ENCODE assay signal across 1 cellular context in genomic region chr19:5719961-5720790, GRCh38.
TF ChIP-seq lines count a peak whose summit lies in the region.

TSS of gene CATSPERD (plus strand) at chr19:5720637. CDS start at chr19:5720738, 101 bp downstream.
TSS of gene LONP1 (minus strand) at chr19:5720146. CDS start at chr19:5720132, 14 bp downstream.

TF ChIP-seq in GM12878, 131 proteins besides CTCF, POLR2A, EP300 and RAD21 (continued from another document and continues in another):
- TF ChIP-seq POU2F2 (IDR thresholded peaks at IDR 0.05; ENCODE audit: borderline replicate concordance, low read depth, low read length) (peak; percentile 22; the same call in 1 of the 3 replicates), HCFC1 (IDR thresholded peaks at IDR 0.05; ENCODE audit: low read length) (peak; percentile 75), MEF2A (IDR thresholded peaks at IDR 0.05; ENCODE audit: insufficient read depth, low read depth, low read length) (no peak), ZNF207 (IDR thresholded peaks at IDR 0.05; ENCODE audit: borderline replicate concordance) (peak; percentile 65), TAF1 (IDR thresholded peaks at IDR 0.05; ENCODE audit: borderline replicate concordance, low read depth, low read length) (peak; percentile 86), CHD2 (IDR thresholded peaks at IDR 0.05; ENCODE audit: borderline replicate concordance, low read depth, low read length) (peak; percentile 57; the same call in 1 of the 2 replicates), BHLHE40 (IDR thresholded peaks at IDR 0.05; ENCODE audit: borderline replicate concordance in 1 of 2, low read depth in 2 of 2, low read length in 1 of 2) (peak; percentile 100), ZNF687 (IDR thresholded peaks at IDR 0.05) (peak; percentile 87), RAD51 (IDR thresholded peaks at IDR 0.05) (peak; percentile 98), PKNOX1 (IDR thresholded peaks at IDR 0.05) (peak; percentile 37; the same call in 1 of the 2 replicates), KLF5 (IDR thresholded peaks at IDR 0.05; ENCODE audit: partially characterized antibody) (peak; percentile 25), POLR2AphosphoS2 (IDR thresholded peaks at IDR 0.05; ENCODE audit: low read depth, low read length) (peak; percentile 49; the same call in 1 of the 2 replicates), MYC (IDR thresholded peaks at IDR 0.05; ENCODE audit: insufficient read depth, insufficient read length, insufficient replicate concordance, low read length, severe bottlenecking) (peak; percentile 90), CHD1 (IDR thresholded peaks at IDR 0.05; ENCODE audit: low read depth, low read length) (no peak), SP1 (IDR thresholded peaks at IDR 0.05; ENCODE audit: low read depth, low read length) (peak; percentile 60), NRF1 (conservative IDR thresholded peaks at IDR 0.05; ENCODE audit: low read depth, low read length) (peak; percentile 99), SMARCA5 (IDR thresholded peaks at IDR 0.05) (peak; percentile 91), CUX1 (IDR thresholded peaks at IDR 0.05; ENCODE audit: insufficient replicate concordance, low read depth, low read length) (no peak), SUPT20H (IDR thresholded peaks at IDR 0.05; ENCODE audit: borderline replicate concordance, control insufficient read depth, low read depth, low read length) (no peak), YY1 (IDR thresholded peaks at IDR 0.05; ENCODE audit: low read depth, low read length) (peak; percentile 98), PAX8 (IDR thresholded peaks at IDR 0.05) (no peak), RELA (IDR thresholded peaks at IDR 0.05; ENCODE audit: borderline replicate concordance, partially characterized antibody) (peak; percentile 26), TCF7 (IDR thresholded peaks at IDR 0.05; ENCODE audit: borderline replicate concordance) (no peak), NBN (IDR thresholded peaks at IDR 0.05) (peak; percentile 46; the same call in 1 of the 2 replicates), IRF3 (IDR thresholded peaks at IDR 0.05) (0 out of 2 replicates have a peak, but pooled peaks have one; percentile 14), HSF1 (IDR thresholded peaks at IDR 0.05; ENCODE audit: low read depth, low read length) (no peak), ZNF384 (IDR thresholded peaks at IDR 0.05; ENCODE audit: borderline replicate concordance, low read depth, low read length) (no peak), SRF (IDR thresholded peaks at IDR 0.05; ENCODE audit: low read depth in 2 of 2, low read length in 2 of 2) (peak in 1 of 2 experiments; percentile 80; a peak in 2 of 4 replicates), ZBTB40 (IDR thresholded peaks at IDR 0.05; ENCODE audit: borderline replicate concordance) (peak; percentile 94), CREM (IDR thresholded peaks at IDR 0.05; ENCODE audit: low read depth) (peak; percentile 99), ZBED1 (IDR thresholded peaks at IDR 0.05; ENCODE audit: borderline replicate concordance) (no peak), ZBTB33 (IDR thresholded peaks at IDR 0.05) (no peak), TCF3 (IDR thresholded peaks at IDR 0.05; ENCODE audit: borderline replicate concordance, insufficient read depth, low read depth, low read length) (0 out of 2 replicates have a peak, but pooled peaks have one; percentile 60), RB1 (IDR thresholded peaks at IDR 0.05; ENCODE audit: borderline replicate concordance) (peak; percentile 53; the same call in 1 of the 2 replicates), MTA2 (IDR thresholded peaks at IDR 0.05; ENCODE audit: low read depth) (no peak), STAT3 (IDR thresholded peaks at IDR 0.05; ENCODE audit: low read depth, low read length) (no peak), RELB (IDR thresholded peaks at IDR 0.05; ENCODE audit: low read depth) (peak; percentile 97), ESRRA (IDR thresholded peaks at IDR 0.05; ENCODE audit: low read length) (no peak)
